In genomic region chr6:13099771-13100170, GRCh38 we compare ENCODE assay signal across 1 cellular context.
TF ChIP-seq lines count a peak whose summit lies in the region.

No MANE protein-coding gene starts in this region.

TF ChIP-seq in HCT116, 20 proteins besides CTCF, POLR2A, EP300 and RAD21 (continued from another document):
- TF ChIP-seq REST (IDR thresholded peaks at IDR 0.05; ENCODE audit: low read depth) (no peak), SP1 (IDR thresholded peaks at IDR 0.05; ENCODE audit: low read depth) (no peak), ATF3 (IDR thresholded peaks at IDR 0.05) (no peak), SRF (IDR thresholded peaks at IDR 0.05; ENCODE audit: low read depth) (no peak)
